16 cellular contexts compared by ENCODE assay signal in the genomic region with DNA sequence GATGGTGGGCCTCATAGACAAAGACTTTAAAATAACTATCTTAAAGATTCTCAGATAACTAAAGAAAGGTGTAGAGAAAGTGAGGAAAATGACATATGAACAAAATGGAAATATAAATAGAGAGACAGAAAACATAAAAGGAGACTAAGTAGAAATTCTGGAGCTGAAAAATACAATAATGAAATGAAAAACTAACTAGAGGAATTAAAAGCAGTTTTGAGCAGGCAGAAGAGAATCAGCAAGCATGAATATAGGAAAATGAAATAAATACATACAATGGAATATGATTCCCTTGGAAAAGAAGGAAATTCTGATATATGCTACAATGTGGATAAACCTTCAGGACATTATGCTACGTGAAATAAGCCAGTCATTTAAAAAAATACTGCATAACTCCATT. TPM values are rescaled to one million over a fixed set of nuclear protein-coding genes. Genes with fewer than 3 reads are reported as not detected.
DNase-seq lines count a peak whose midpoint lies in the region; ATAC-seq and TF ChIP-seq lines count a peak whose summit lies in the region.
"Had no signal": no experiment of that assay in that cellular context is flagged by ENCODE, and none has a peak within 500 bp of the region (broad histone marks: within the 10 kb centered on the region; RNA-seq: fewer than 3 reads in every experiment).

No MANE protein-coding gene starts in this region.

- peak overlapping the region in 1 of 2 donors; percentile 77 for H3K4me3 Mint-ChIP-seq in activated T-cell treated with anti-CD3 and anti-CD28 coated beads, Interleukin-2, amount 50 U/mL, for 72 hours
- no peak overlapping the region for H3K4me3 Mint-ChIP-seq in T-cell
- H3K4me3 Mint-ChIP-seq in endothelial cell (ENCODE audit: unreplicated experiment): peak overlapping the region; percentile 28
- H3K4me3 Mint-ChIP-seq in type B pancreatic cell: peak overlapping the region; percentile 10

- H3K27ac Mint-ChIP-seq in activated T-cell treated with anti-CD3 and anti-CD28 coated beads, Interleukin-2, amount 50 U/mL, for 72 hours: peak overlapping the region; percentile 91
- H3K27ac Mint-ChIP-seq in T-cell (peak overlapping the region; percentile 8 to 61), endothelial cell (ENCODE audit: unreplicated experiment) (no peak overlapping the region), type B pancreatic cell (no peak overlapping the region)

- no peak overlapping the region for H3K4me3 ChIP-seq in lower leg skin (ENCODE audit: low read depth, poor library complexity, severe bottlenecking)
- H3K4me3 ChIP-seq: Peyer's patch, SJCRH30 had no signal

- POLR2A ChIA-PET in T-cell (lab: Charles Lee): interaction anchor here in 1 of 2 donors (0.5 kb wide), 1 partner anchor 134 kb away, joined by 8 read pairs; no protein-coding TSS in a partner anchor

- peaks cover 50% of the 10 kb centered on the region for H3K4me1 Mint-ChIP-seq in activated T-cell treated with anti-CD3 and anti-CD28 coated beads, Interleukin-2, amount 50 U/mL, for 72 hours (ENCODE audit: low read depth)
- peaks cover 31 to 44% (median 36%) of the 10 kb centered on the region in 3 donors for H3K4me1 Mint-ChIP-seq in T-cell
- peaks cover 10% of the 10 kb centered on the region for H3K4me1 Mint-ChIP-seq in endothelial cell (ENCODE audit: unreplicated experiment)
- peaks cover 14% of the 10 kb centered on the region for H3K4me1 Mint-ChIP-seq in type B pancreatic cell (ENCODE audit: unreplicated experiment)

- DNase-seq in activated T-cell treated with anti-CD3 and anti-CD28 coated beads, Interleukin-2, amount 50 U/mL, for 72 hours: no peak
- no peak for DNase-seq in activated T-cell treated with anti-CD3 and anti-CD28 coated beads, Interleukin-2, amount 50 U/mL, for 1 hour
- DNase-seq in T-cell (no peak), endothelial cell (ENCODE audit: low spot score) (no peak), type B pancreatic cell (ENCODE audit: extremely low spot score, unreplicated experiment) (no peak), lower leg skin (ENCODE audit: low spot score in 2 of 2) (no peak), NCI-H2107 (lab: John Stamatoyannopoulos, UW) (no peak)
- DNase-seq: GOT3, HCEC 1CT, MV-4-11, NCI-H1694, NCI-H2081, NCI-H2171 treated with DMSO at 0.1 percent for 48 hours, NCI-H526, Peyer's patch, SJCRH30 had no signal

- CTCF ChIA-PET in T-cell (lab: Charles Lee): interaction anchor here in 1 of 2 donors (0.7 kb wide), 1 partner anchor 263 kb away, joined by 3 read pairs; no protein-coding TSS in a partner anchor

- TF ChIP-seq POLR2A in lower leg skin (IDR thresholded peaks at IDR 0.05): no peak

- intact Hi-C loops in lower leg skin (cut with DNase I; ENCODE audit: low total_unique reads): no loop called here

- no peak for ATAC-seq in activated T-cell treated with anti-CD3 and anti-CD28 coated beads, Interleukin-2, amount 50 U/mL, for 72 hours (replicated peaks in 1 of 2)
- ATAC-seq in T-cell (replicated peaks in 1 of 4): no peak

- peaks cover 21 to 37% of the 10 kb centered on the region in 2 donors for H3K36me3 Mint-ChIP-seq in activated T-cell treated with anti-CD3 and anti-CD28 coated beads, Interleukin-2, amount 50 U/mL, for 72 hours (ENCODE audit: insufficient read depth in 2 of 2)
- H3K36me3 Mint-ChIP-seq in T-cell: peaks cover 38% of the 10 kb centered on the region
- H3K36me3 Mint-ChIP-seq in endothelial cell (ENCODE audit: low read depth, unreplicated experiment): peaks cover 24% of the 10 kb centered on the region
- peaks cover 39% of the 10 kb centered on the region for H3K36me3 Mint-ChIP-seq in type B pancreatic cell

- WGBS in lower leg skin, 2 donors: 100% methylated on average over 1 of the region's 1 CpG

- TF ChIP-seq CTCF in endothelial cell (IDR thresholded peaks at IDR 0.05; ENCODE audit: unreplicated experiment) (no peak), type B pancreatic cell (conservative IDR thresholded peaks at IDR 0.05) (no peak), lower leg skin (IDR thresholded peaks at IDR 0.05) (no peak)

- no peaks in the 10 kb centered on the region for H3K27me3 Mint-ChIP-seq in activated T-cell treated with anti-CD3 and anti-CD28 coated beads, Interleukin-2, amount 50 U/mL, for 72 hours (ENCODE audit: low read depth)
- no peaks in the 10 kb centered on the region for H3K27me3 Mint-ChIP-seq in T-cell
- peaks cover 2% of the 10 kb centered on the region for H3K27me3 Mint-ChIP-seq in endothelial cell (ENCODE audit: unreplicated experiment)
- H3K27me3 Mint-ChIP-seq in type B pancreatic cell: no peaks in the 10 kb centered on the region

- peaks cover 16% of the 10 kb centered on the region in 2 donors for H3K9me3 Mint-ChIP-seq in activated T-cell treated with anti-CD3 and anti-CD28 coated beads, Interleukin-2, amount 50 U/mL, for 72 hours
- H3K9me3 Mint-ChIP-seq in T-cell: peaks cover 11 to 22% (median 16%) of the 10 kb centered on the region in 3 donors
- H3K9me3 Mint-ChIP-seq in endothelial cell (ENCODE audit: unreplicated experiment): no peaks in the 10 kb centered on the region
- H3K9me3 Mint-ChIP-seq in type B pancreatic cell: peaks cover 12% of the 10 kb centered on the region

RNA-seq across cellular contexts. Expression of a gene that starts 3.9 kb away (rescaled TPM):
- total RNA-seq in activated T-cell treated with anti-CD3 and anti-CD28 coated beads, Interleukin-2, amount 50 U/mL, for 72 hours: 10 to 100 TPM in 1 of 2 donors, 1 to 10 TPM in 1; 8.8 to 10.3 TPM
- total RNA-seq in T-cell (1 to 10 TPM; 3.5 to 6.1 (median 4.3) TPM), endothelial cell (ENCODE audit: unreplicated experiment) (9.6 TPM), type B pancreatic cell (ENCODE audit: low replicate concordance) (6.9 and 11.3 TPM in 2 replicates), lower leg skin (10 to 100 TPM in 1 of 4 donors, 1 to 10 TPM in 3; 2.6 to 10.8 (median 5.8) TPM)

Comparison
In these comparisons a context has a peak if more than half of its experiments do, and no peak if none do; other contexts are left out.
1. H3K27ac Mint-ChIP-seq: peak in activated T-cell treated with anti-CD3 and anti-CD28 coated beads, Interleukin-2, amount 50 U/mL, for 72 hours (single experiment) and T-cell (2 of 2); none in endothelial cell (single experiment) and type B pancreatic cell (single experiment).
2. H3K4me3 Mint-ChIP-seq: peak in endothelial cell (single experiment) and type B pancreatic cell (single experiment); none in T-cell (0 of 3).